ENCODE assay signal across 2 cellular contexts in genomic region chr4:140497428-140497775, GRCh38.
TF ChIP-seq lines count a peak whose summit lies in the region.

No MANE protein-coding gene starts in this region.

TF ChIP-seq in H1, 55 proteins besides CTCF, POLR2A, EP300 and RAD21:
- TF ChIP-seq SIX5 (IDR thresholded peaks at IDR 0.05; ENCODE audit: low read depth, low read length) (no peak), GTF2F1 (IDR thresholded peaks at IDR 0.05; ENCODE audit: borderline replicate concordance, low read depth, low read length) (no peak), BRCA1 (IDR thresholded peaks at IDR 0.05; ENCODE audit: low read depth, low read length) (no peak), ASH2L (IDR thresholded peaks at IDR 0.05; ENCODE audit: low read length) (no peak), YY1 (IDR thresholded peaks at IDR 0.05; ENCODE audit: low read depth, low read length) (no peak), CEBPB (IDR thresholded peaks at IDR 0.05; ENCODE audit: low read depth, low read length) (peak; percentile 11; the same call in 1 of the 2 replicates), ZNF274 (IDR thresholded peaks at IDR 0.05; ENCODE audit: borderline replicate concordance, extremely low read depth, low read length) (no peak), SIN3A (conservative IDR thresholded peaks at IDR 0.05 in 1 of 2, IDR thresholded peaks at IDR 0.05 in 1 of 2; ENCODE audit: low read depth in 1 of 2, low read length in 2 of 2) (no peak), MAX (IDR thresholded peaks at IDR 0.05) (no peak)

TF ChIP-seq in GM12891, 5 proteins besides CTCF, POLR2A, EP300 and RAD21:
- no peak for TF ChIP-seq TAF1 (IDR thresholded peaks at IDR 0.05; ENCODE audit: low read depth, low read length)
- no peak for TF ChIP-seq POU2F2 (IDR thresholded peaks at IDR 0.05; ENCODE audit: low read depth, low read length)
- TF ChIP-seq SPI1 (IDR thresholded peaks at IDR 0.05; ENCODE audit: low read depth, low read length) = no peak
- no peak for TF ChIP-seq POLR2AphosphoS5 (IDR thresholded peaks at IDR 0.05; ENCODE audit: low read depth, low read length)
- no peak for TF ChIP-seq PAX5 (IDR thresholded peaks at IDR 0.05; ENCODE audit: insufficient read depth, low read length, severe bottlenecking)
TF ChIP-seq in GM12891: peak in this region for 0.
